Comparison of ENCODE assay signal across 10 cellular contexts in the genomic region with DNA sequence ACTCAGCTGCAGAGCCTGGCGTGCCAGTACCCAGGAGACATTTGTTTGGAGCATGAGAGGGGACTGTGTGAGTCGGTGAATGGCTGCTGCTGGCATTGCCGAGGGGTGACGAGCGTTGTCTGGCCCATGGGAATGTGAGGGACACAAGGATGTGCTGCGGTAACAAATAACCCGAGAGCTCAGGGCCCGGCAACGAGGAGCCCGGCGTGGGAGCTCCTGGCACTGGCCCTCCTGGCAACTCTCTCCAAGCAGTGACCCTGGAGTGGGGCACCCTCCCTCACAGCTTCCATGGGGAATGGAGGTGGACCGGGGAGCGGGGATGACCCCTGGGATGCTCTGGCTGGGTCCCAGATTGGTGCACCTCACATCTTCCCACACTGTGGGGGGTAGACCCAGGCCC. TPM values are rescaled to one million over a fixed set of nuclear protein-coding genes. Genes with fewer than 3 reads are reported as not detected.
"Had no signal": no experiment of that assay in that cellular context is flagged by ENCODE, and none has a peak within 500 bp of the region (broad histone marks: within the 10 kb centered on the region; RNA-seq: fewer than 3 reads in every experiment).

No MANE protein-coding gene starts in this region.

- H2AFZ ChIP-seq: GM23338 had no signal

- H3K4me3 ChIP-seq: GM23338, HAP-1 had no signal

- H3K36me3 ChIP-seq: HAP-1 had no signal

- H3K9me3 ChIP-seq: HAP-1 had no signal

- ATAC-seq: GM23338, HCT116 had no signal

- FAIRE-seq: H1, H54, HTR-8/SVneo had no signal

- DNase-seq: HFFc6, IMR-90, KBM-7 had no signal

- H3K4me2 ChIP-seq: GM23338 had no signal

- H3K4me1 ChIP-seq: HAP-1 had no signal

RNA-seq across cellular contexts. Expression of gene SORCS2, which starts 44.0 kb away (rescaled TPM):
- total RNA-seq: HT-29 had no signal
